29 cellular contexts compared by ENCODE assay signal in the genomic region with DNA sequence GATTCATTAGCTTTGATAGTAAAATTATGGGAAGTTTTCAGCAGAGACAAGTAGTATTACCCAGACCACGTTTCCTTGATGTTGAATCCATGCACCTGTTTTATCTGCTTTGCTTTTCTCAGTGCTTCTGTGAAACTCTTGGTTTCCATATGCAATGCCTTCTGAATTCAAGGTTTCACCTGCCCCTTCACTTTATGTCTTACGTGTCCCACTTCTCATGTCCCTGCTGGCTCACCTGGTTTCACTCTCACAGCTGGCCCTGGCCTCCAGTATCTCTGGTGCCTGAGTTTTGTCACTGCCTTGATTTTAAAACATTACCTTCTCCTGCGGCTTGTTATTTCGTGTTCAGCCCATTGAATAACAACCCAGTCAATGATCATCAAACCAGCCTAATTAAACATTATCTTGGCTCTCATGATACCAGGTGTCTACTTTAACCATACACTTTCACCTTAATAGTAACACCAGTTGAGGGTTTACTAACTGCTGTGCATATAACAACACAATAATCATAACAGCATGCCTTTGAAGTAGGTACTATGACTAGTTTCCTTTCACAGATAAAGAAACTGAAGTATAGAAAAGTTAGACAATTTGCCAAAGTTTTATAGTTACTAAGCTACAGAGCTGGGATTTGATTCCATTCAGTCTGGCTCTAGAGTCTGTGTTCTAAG.
"Had no signal": no experiment of that assay in that cellular context is flagged by ENCODE, and none has a peak within 500 bp of the region (broad histone marks: within the 10 kb centered on the region; RNA-seq: fewer than 3 reads in every experiment).

No MANE protein-coding gene starts in this region.

- H3K4me3 ChIP-seq: PC-9, SJCRH30, SK-N-MC had no signal

- DNase-seq: Karpas-422, NCI-H1048, NCI-H1092 treated with DMSO at 0.1 percent for 48 hours, NCI-H1105 treated with DMSO at 0.1 percent for 48 hours, NCI-H1436, NCI-H146, NCI-H1694, NCI-H187 treated with DMSO at 0.1 percent for 48 hours, NCI-H2029, NCI-H2171 treated with DMSO at 0.1 percent for 48 hours, NCI-H2227 treated with DMSO at 0.1 percent for 48 hours, NCI-H345, NCI-H446, NCI-H510A treated with DMSO at 0.1 percent for 48 hours, NCI-H524 treated with DMSO at 0.1 percent for 48 hours, NCI-H526 treated with DMSO at 0.1 percent for 48 hours, NCI-H774, PC-9, SHP77, SIG-M5, SJCRH30, T-cell had no signal

- H3K36me3 ChIP-seq: SJCRH30 had no signal

- H3K27ac ChIP-seq: KMS-11, PC-9, RWPE1, SJCRH30, SK-N-MC had no signal

- ATAC-seq: Panc1, Right ventricle myocardium inferior, SK-N-SH treated with all-trans-retinoic acid at 6 μM for 48 hours, T-cell had no signal

- FAIRE-seq: RCC 7860 had no signal

- H3K4me1 ChIP-seq: SJCRH30 had no signal

- H3K4me2 ChIP-seq: KMS-11, PC-9 had no signal

- H3K27me3 ChIP-seq: SJCRH30 had no signal

- H3K9ac ChIP-seq: KMS-11 had no signal
